ENCODE assay signal across 8 cellular contexts in genomic region chr14:95319312-95320075, GRCh38. TPM values are rescaled to one million over a fixed set of nuclear protein-coding genes. Genes with fewer than 3 reads are reported as not detected.
DNase-seq lines count a peak whose midpoint lies in the region; ATAC-seq and TF ChIP-seq lines count a peak whose summit lies in the region.

Gene CLMN (minus strand): TSS chr14:95319908. CDS start chr14:95319792, 116 bp downstream.

- intact Hi-C loops in HCT116 (cut with micrococcal nuclease) (no loop called here), adrenal gland (cut with DNase I) (no loop called here), sciatic nerve (cut with DNase I) (no loop called here)

- CTCF ChIA-PET in HCT116 (lab: Charles Lee): no interaction called here

- H3K9me3 ChIP-seq in HCT116 (ENCODE audit: control insufficient read depth in 1 of 2, insufficient read depth in 1 of 2, low read depth in 1 of 2, low read length in 2 of 2): no peaks in the 10 kb centered on the region
- H3K9me3 ChIP-seq in adrenal gland (replicated peaks in 1 of 3): no peaks in the 10 kb centered on the region
- no peaks in the 10 kb centered on the region for H3K9me3 ChIP-seq in hepatocyte (ENCODE audit: low read depth)

- H3K27me3 ChIP-seq in HCT116 (ENCODE audit: insufficient read depth, low read length) (no peaks in the 10 kb centered on the region), adrenal gland (no peaks in the 10 kb centered on the region), hepatocyte (no peaks in the 10 kb centered on the region)

- H3K4me1 ChIP-seq in HCT116 (ENCODE audit: control insufficient read depth in 1 of 2, insufficient read depth in 2 of 2, low read length in 2 of 2) (peaks cover 17 to 40% of the 10 kb centered on the region in 2 experiments), adrenal gland (replicated peaks in 1 of 2) (peaks cover under 1 to 8% of the 10 kb centered on the region in 2 donors), hepatocyte (ENCODE audit: insufficient read depth) (peaks cover 4% of the 10 kb centered on the region)

- WGBS in adrenal gland, 4 donors: 0 to 1% (median 1%) methylated on average over 6 to 78 of the region's 98 CpGs
- WGBS in hepatocyte (ENCODE audit: low lambda C conversion rate, missing lambda C conversion rate): 2% methylated on average over 30 of the region's 98 CpGs

- peak within 1 kb of the TSS; percentile 66; the same call in 1 of the 2 replicates for H3K27ac ChIP-seq in HCT116 (ENCODE audit: low read depth, low read length)
- H3K27ac ChIP-seq in adrenal gland: peak within 1 kb of the TSS in 2 of 5 donors; percentile 47 to 57
- H3K27ac ChIP-seq in hepatocyte: peak within 1 kb of the TSS; percentile 69

- TF ChIP-seq CTCF in HCT116 (IDR thresholded peaks at IDR 0.05 in 2 of 3, conservative IDR thresholded peaks at IDR 0.05 in 1 of 3; ENCODE audit: borderline replicate concordance in 1 of 3, insufficient read depth in 1 of 3, low read depth in 2 of 3, low read length in 2 of 3) (no peak), adrenal gland (IDR thresholded peaks at IDR 0.05) (no peak), hepatocyte (IDR thresholded peaks at IDR 0.05; ENCODE audit: poor library complexity) (no peak)

- H3K36me3 ChIP-seq in HCT116 (ENCODE audit: control insufficient read depth in 1 of 2, insufficient read depth in 2 of 2, low read length in 2 of 2): no peaks in the 10 kb centered on the region
- H3K36me3 ChIP-seq in adrenal gland (replicated peaks in 1 of 2): no peaks in the 10 kb centered on the region
- no peaks in the 10 kb centered on the region for H3K36me3 ChIP-seq in hepatocyte (replicated peaks; ENCODE audit: insufficient read depth, low read depth)

- H3K4me3 ChIP-seq in HCT116 (replicated peaks in 1 of 2; ENCODE audit: low read depth in 1 of 2, low read length in 2 of 2) (peak within 1 kb of the TSS; percentile 59 to 71), adrenal gland (peak within 1 kb of the TSS in 2 of 4 donors; percentile 25 to 63), hepatocyte (peak within 1 kb of the TSS; percentile 75)

- no peak for TF ChIP-seq RAD21 in HCT116 (IDR thresholded peaks at IDR 0.05; ENCODE audit: low read depth)

- no peak within 1 kb of the TSS for H2AFZ ChIP-seq in HCT116 (ENCODE audit: low read depth, low read length, poor library complexity, severe bottlenecking)
- H2AFZ ChIP-seq in hepatocyte: peak within 1 kb of the TSS; percentile 86

- H3K9me2 ChIP-seq in HCT116 (ENCODE audit: insufficient read depth) (no peaks in the 10 kb centered on the region), hepatocyte (replicated peaks; ENCODE audit: insufficient read depth) (no peaks in the 10 kb centered on the region)

- H3K79me2 ChIP-seq in HCT116 (ENCODE audit: insufficient read depth, low read length) (peaks cover 9% of the 10 kb centered on the region; the same call in 1 of the 2 replicates), hepatocyte (peaks cover 3% of the 10 kb centered on the region)

- no peaks in the 10 kb centered on the region for H4K20me1 ChIP-seq in HCT116 (ENCODE audit: insufficient read depth)
- no peaks in the 10 kb centered on the region for H4K20me1 ChIP-seq in hepatocyte (ENCODE audit: insufficient read depth, poor library complexity, severe bottlenecking)

- H3K4me2 ChIP-seq in HCT116 (ENCODE audit: low read length) (peak within 1 kb of the TSS; percentile 92), hepatocyte (peak within 1 kb of the TSS; percentile 99)

- no TSS peak for BruUV-seq in HCT116 (replicated peaks; lab: Mats Ljungman, UMichigan)

- peak; percentile 48 for DNase-seq in ELR (ENCODE audit: low read depth)
- peak; percentile 16 for DNase-seq in HCT116 (ENCODE audit: low read depth, low spot score)
- DNase-seq in OCI-M1 (lab: John Stamatoyannopoulos, UW): peak; percentile 6
- peak in 6 of 7 donors; percentile 32 to 56 (median 42) for DNase-seq in adrenal gland
- DNase-seq in hepatocyte (ENCODE audit: low spot score): peak; percentile 80
- DNase-seq in sciatic nerve (ENCODE audit: low spot score): peak; percentile 73
- no peak for DNase-seq in SK-N-DZ (ENCODE audit: low spot score)

- POLR2A ChIA-PET in HCT116 (lab: Charles Lee): no interaction called here

- ATAC-seq in HCT116 (peak; percentile 84), sciatic nerve (peak; percentile 18), HG03457 (IDR thresholded peaks at IDR 0.05; ENCODE audit: unreplicated experiment) (no peak)

- RAD21 ChIA-PET in HCT116 (lab: Charles Lee; ENCODE audit: low non-redundant PET in 1 of 2, low total read pairs in 2 of 2, uncharacterized antibody in 2 of 2, unreplicated experiment in 2 of 2): interaction anchor here in 1 of 2 experiments (0.6 to 0.7 kb wide), 3 partner anchors 95 to 678 kb away, joined by 4 to 6 read pairs (median 4); no protein-coding TSS in a partner anchor

- peak within 1 kb of the TSS; percentile 69 for H3K9ac ChIP-seq in HCT116 (ENCODE audit: low read length)

- TF ChIP-seq POLR2A in HCT116 (IDR thresholded peaks at IDR 0.05; ENCODE audit: borderline replicate concordance, extremely low read depth, insufficient read depth, insufficient read length) (no peak), adrenal gland (IDR thresholded peaks at IDR 0.05) (no peak)

TF ChIP-seq in HCT116, 20 proteins besides CTCF, POLR2A, EP300 and RAD21:
- TF ChIP-seq EGR1 (IDR thresholded peaks at IDR 0.05; ENCODE audit: low read depth): peak; percentile 71
- TF ChIP-seq EZH2 (IDR thresholded peaks at IDR 0.05): no peak
- TF ChIP-seq JUND (IDR thresholded peaks at IDR 0.05): no peak
- no peak for TF ChIP-seq TCF7L2 (IDR thresholded peaks at IDR 0.05; ENCODE audit: borderline replicate concordance, extremely low read depth, insufficient read depth, insufficient read length)

RNA-seq across cellular contexts. Expression of gene CLMN, which starts in this region (rescaled TPM):
- 33.4 TPM for total RNA-seq in HCT116 (2021; ENCODE audit: unreplicated experiment)
- polyA plus RNA-seq in HCT116 (2012): 13.3 and 13.8 TPM in 2 replicates
- 1 to 10 TPM; 4.3 to 9.5 (median 5.4) TPM for total RNA-seq in adrenal gland
- 1 to 10 TPM; 2.7 to 2.9 (median 2.9) TPM for polyA plus RNA-seq in adrenal gland
- total RNA-seq in hepatocyte: 12.0 and 15.7 TPM in 2 replicates
- 40.0 and 53.9 TPM in 2 replicates for polyA plus RNA-seq in hepatocyte
- 41.8 TPM for total RNA-seq in sciatic nerve
- 3.1 and 3.4 TPM in 2 replicates for polyA plus RNA-seq in SK-N-DZ (2014; cell fraction: cytosol; rRNA removed)
- 5.3 and 12.1 TPM in 2 replicates for polyA plus RNA-seq in SK-N-DZ (2014; cell fraction: nucleus; rRNA removed)

Comparison
In these comparisons a context has a peak if more than half of its experiments do, and no peak if none do; other contexts are left out.
1. RNA of gene CLMN (polyA plus RNA-seq): 40.0 to 53.9 TPM in hepatocyte; 2.7 to 2.9 TPM in adrenal gland; every median in the first group is over 10 times any median in the second.